ENCODE assay signal across 9 cellular contexts in genomic region chr5:138874771-138875628, GRCh38. TPM values are rescaled to one million over a fixed set of nuclear protein-coding genes. Genes with fewer than 3 reads are reported as not detected.
A peak's percentile ranks its signal among the peaks of the same experiment; 100 is the strongest.
DNase-seq lines count a peak whose midpoint lies in the region; ATAC-seq and TF ChIP-seq lines count a peak whose summit lies in the region.
"Had no signal": no experiment of that assay in that cellular context is flagged by ENCODE, and none has a peak within 500 bp of the region (broad histone marks: within the 10 kb centered on the region; RNA-seq: fewer than 3 reads in every experiment).

Gene LRRTM2, minus strand, starts transcription at chr5:138875335. Its CDS starts 424 bp downstream, at chr5:138874911.

- peaks cover 19% of the 10 kb centered on the region for H3K36me3 Mint-ChIP-seq in mesothelial cell of epicardium
- no peaks in the 10 kb centered on the region for H3K36me3 Mint-ChIP-seq in activated CD4-positive, alpha-beta memory T cell treated with anti-CD3 and anti-CD28 coated beads, Interleukin-2, amount 10 ng/mL, durations not matched to agents 7 days and 5 days (ENCODE audit: low read depth)
- H3K36me3 Mint-ChIP-seq: CD4-positive, CD25-positive, alpha-beta regulatory T cell had no signal

- peaks cover 5% of the 10 kb centered on the region for H3K9me3 Mint-ChIP-seq in mesothelial cell of epicardium
- no peaks in the 10 kb centered on the region for H3K9me3 Mint-ChIP-seq in activated CD4-positive, alpha-beta memory T cell treated with anti-CD3 and anti-CD28 coated beads, Interleukin-2, amount 10 ng/mL, durations not matched to agents 7 days and 5 days

- no peak for TF ChIP-seq EP300 in upper lobe of left lung (IDR thresholded peaks at IDR 0.05)

- peaks cover 54% of the 10 kb centered on the region for H3K4me1 Mint-ChIP-seq in mesothelial cell of epicardium
- peaks cover 8% of the 10 kb centered on the region for H3K4me1 Mint-ChIP-seq in activated CD4-positive, alpha-beta memory T cell treated with anti-CD3 and anti-CD28 coated beads, Interleukin-2, amount 10 ng/mL, durations not matched to agents 7 days and 5 days

- DNase-seq in A172 (ENCODE audit: low spot score) = peak; percentile 53
- DNase-seq in mesothelial cell of epicardium (ENCODE audit: low spot score in 2 of 2, unreplicated experiment in 2 of 2) = no peak
- DNase-seq in activated CD4-positive, alpha-beta memory T cell treated with anti-CD3 and anti-CD28 coated beads, Interleukin-2, amount 10 ng/mL, durations not matched to agents 7 days and 5 days = no peak
- no peak for DNase-seq in left lung
- no peak for DNase-seq in upper lobe of left lung
- DNase-seq: CD4-positive, CD25-positive, alpha-beta regulatory T cell had no signal

- CTCF ChIA-PET in activated CD4-positive, alpha-beta memory T cell treated with anti-CD3 and anti-CD28 coated beads, Interleukin-2, amount 10 ng/mL, durations not matched to agents 7 days and 5 days (lab: Charles Lee) = no interaction called here

- H3K9me3 ChIP-seq in HUES48 (ENCODE audit: control insufficient read depth, insufficient read depth, low read length) (no peaks in the 10 kb centered on the region), left lung (no peaks in the 10 kb centered on the region), upper lobe of left lung (no peaks in the 10 kb centered on the region)

- ATAC-seq in left lung (no peak), GM21390 (IDR thresholded peaks at IDR 0.05; ENCODE audit: unreplicated experiment) (no peak), upper lobe of left lung (ENCODE audit: low FRiP score in 2 of 2) (no peak)

- H3K9ac ChIP-seq in HUES48 (ENCODE audit: low read depth, low read length) = 0 out of 2 replicates have a peak within 1 kb of the TSS, but pooled peaks have one; percentile 31

- POLR2A ChIA-PET in activated CD4-positive, alpha-beta memory T cell treated with anti-CD3 and anti-CD28 coated beads, Interleukin-2, amount 10 ng/mL, durations not matched to agents 7 days and 5 days (lab: Charles Lee) = no interaction called here

- intact Hi-C loops in left lung (cut with DNase I) = no loop called here

- H3K27ac Mint-ChIP-seq in mesothelial cell of epicardium = peak within 1 kb of the TSS; percentile 74
- H3K27ac Mint-ChIP-seq in activated CD4-positive, alpha-beta memory T cell treated with anti-CD3 and anti-CD28 coated beads, Interleukin-2, amount 10 ng/mL, durations not matched to agents 7 days and 5 days = no peak within 1 kb of the TSS
- H3K27ac Mint-ChIP-seq: CD4-positive, CD25-positive, alpha-beta regulatory T cell had no signal

- H3K27me3 ChIP-seq in HUES48 (ENCODE audit: control insufficient read depth, insufficient read depth, low read length) (no peaks in the 10 kb centered on the region), left lung (no peaks in the 10 kb centered on the region), upper lobe of left lung (no peaks in the 10 kb centered on the region)

- H3K27ac ChIP-seq in HUES48 (ENCODE audit: low read depth, low read length) (no peak within 1 kb of the TSS), cingulate gyrus (ENCODE audit: low read depth, low read length) (peak within 1 kb of the TSS; percentile 91), left lung (peak within 1 kb of the TSS in 1 of 2 donors; percentile 31), upper lobe of left lung (peak within 1 kb of the TSS in 1 of 4 donors; percentile 7)

- H3K36me3 ChIP-seq in HUES48 (ENCODE audit: control insufficient read depth, insufficient read depth, low read length) (no peaks in the 10 kb centered on the region), left lung (no peaks in the 10 kb centered on the region), upper lobe of left lung (no peaks in the 10 kb centered on the region)

- H3K4me1 ChIP-seq in HUES48 (ENCODE audit: control insufficient read depth, insufficient read depth, low read length) = peaks cover 75% of the 10 kb centered on the region
- H3K4me1 ChIP-seq in left lung = peaks cover 9 to 48% of the 10 kb centered on the region in 2 donors
- H3K4me1 ChIP-seq in upper lobe of left lung = peaks cover 35 to 46% (median 41%) of the 10 kb centered on the region in 4 donors

- no peak within 1 kb of the TSS for H3K4me3 Mint-ChIP-seq in mesothelial cell of epicardium
- no peak within 1 kb of the TSS for H3K4me3 Mint-ChIP-seq in activated CD4-positive, alpha-beta memory T cell treated with anti-CD3 and anti-CD28 coated beads, Interleukin-2, amount 10 ng/mL, durations not matched to agents 7 days and 5 days
- H3K4me3 Mint-ChIP-seq: CD4-positive, CD25-positive, alpha-beta regulatory T cell had no signal

- H3K27me3 Mint-ChIP-seq in mesothelial cell of epicardium (ENCODE audit: low read depth) = no peaks in the 10 kb centered on the region
- H3K27me3 Mint-ChIP-seq in activated CD4-positive, alpha-beta memory T cell treated with anti-CD3 and anti-CD28 coated beads, Interleukin-2, amount 10 ng/mL, durations not matched to agents 7 days and 5 days = peaks cover 7% of the 10 kb centered on the region
- H3K27me3 Mint-ChIP-seq: CD4-positive, CD25-positive, alpha-beta regulatory T cell had no signal

- WGBS in upper lobe of left lung, 2 donors = 65 to 71% methylated on average over 18 of the region's 18 CpGs

- TF ChIP-seq POLR2A in upper lobe of left lung (IDR thresholded peaks at IDR 0.05) = no peak

- TF ChIP-seq CTCF in mesothelial cell of epicardium (IDR thresholded peaks at IDR 0.05; ENCODE audit: unreplicated experiment) = no peak
- no peak for TF ChIP-seq CTCF in left lung (IDR thresholded peaks at IDR 0.05)
- TF ChIP-seq CTCF in upper lobe of left lung (IDR thresholded peaks at IDR 0.05) = no peak

- H3K4me3 ChIP-seq in HUES48 (ENCODE audit: low read depth, low read length) = peak within 1 kb of the TSS; percentile 6; the same call in 1 of the 2 replicates
- H3K4me3 ChIP-seq in left lung = no peak within 1 kb of the TSS
- no peak within 1 kb of the TSS for H3K4me3 ChIP-seq in upper lobe of left lung

RNA-seq across cellular contexts. Expression of gene LRRTM2, which starts in this region (rescaled TPM):
- not detected in 2 replicates for total RNA-seq in A172 (2014; rRNA removed; shearing (Covaris generic))
- total RNA-seq in mesothelial cell of epicardium (0.09 to 0.18 TPM (median 0.13 TPM) in 3 replicates), left lung (under 1 TPM; 0.16 to 0.38 TPM), upper lobe of left lung (1 to 10 TPM in 1 of 6 donors, under 1 TPM in 4, not detected in 1; 0.20 to 1.1 (median 0.29) TPM)
- total RNA-seq in activated CD4-positive, alpha-beta memory T cell treated with anti-CD3 and anti-CD28 coated beads, Interleukin-2, amount 10 ng/mL, durations not matched to agents 7 days and 5 days = under 1 TPM in 1 of 2 experiments, not detected in 1; 0.23 TPM
- total RNA-seq: CD4-positive, CD25-positive, alpha-beta regulatory T cell had no signal

Comparison
In these comparisons a context has a peak if more than half of its experiments do, and no peak if none do; other contexts are left out.
1. Peak in DNase-seq in A172; RNA of the gene not detected or under 1 TPM.